In genomic region chr20:43901296-43901695, GRCh38 we compare ENCODE assay signal across 24 cellular contexts. TPM values are rescaled to one million over a fixed set of nuclear protein-coding genes. Genes with fewer than 3 reads are reported as not detected.
"Had no signal": no experiment of that assay in that cellular context is flagged by ENCODE, and none has a peak within 500 bp of the region (broad histone marks: within the 10 kb centered on the region; RNA-seq: fewer than 3 reads in every experiment).

No MANE protein-coding gene starts in this region.

- H3K9me3 ChIP-seq: esophagus squamous epithelium, gastroesophageal sphincter, testis, transverse colon had no signal

- H3K36me3 ChIP-seq: esophagus squamous epithelium, gastroesophageal sphincter, transverse colon had no signal

- H3K4me3 ChIP-seq: esophagus squamous epithelium, gastroesophageal sphincter, hepatocyte, testis, transverse colon had no signal

- H3K27ac ChIP-seq: epithelial cell of prostate, hepatocyte, transverse colon had no signal

- FAIRE-seq: colon, keratinocyte had no signal

- H2AFZ ChIP-seq: hepatocyte had no signal

- H3K27me3 ChIP-seq: gastroesophageal sphincter, hepatocyte, testis had no signal

- ATAC-seq: gastroesophageal sphincter; naive thymus-derived CD8-positive, alpha-beta T cell; right cardiac atrium had no signal

- H3K4me2 ChIP-seq: hepatocyte had no signal

- DNase-seq: activated B cell treated with CpG ODN at 0.5 μM for 24 hours; activated CD4-positive, alpha-beta T cell treated with anti-CD3 and anti-CD28 coated beads, Interleukin-2, amount 50 U/mL, for 4 hours; activated effector memory CD4-positive, alpha-beta T cell treated with Interleukin-2 at 50 U/mL for 16 hours; activated naive CD4-positive, alpha-beta T cell treated with Interleukin-2 at 50 U/mL for 16 hours; activated T-cell treated with anti-CD3 and anti-CD28 coated beads for 4 hours; anterior cingulate cortex; dermis blood vessel endothelial cell; effector CD4-positive, alpha-beta T cell; esophagus squamous epithelium; left cardiac atrium; naive thymus-derived CD8-positive, alpha-beta T cell; posterior cingulate gyrus; right cardiac atrium; stimulated activated CD4-positive, alpha-beta T cell treated with anti-CD3 and anti-CD28 coated beads, Interleukin-2, amount 100 ng/mL, for 48 hours; stimulated activated naive CD4-positive, alpha-beta T cell treated with Interleukin-2 at 50 U/mL for 16 hours; T-helper 2 cell; testis; transverse colon had no signal

- H3K79me2 ChIP-seq: hepatocyte had no signal

- H3K4me1 ChIP-seq: transverse colon had no signal

RNA-seq across cellular contexts. Expression of gene TOX2, which starts 13.4 kb away (rescaled TPM):
- total RNA-seq: skeletal muscle tissue had no signal
